Comparison of ENCODE assay signal across 31 cellular contexts in genomic region chr16:1845985-1846384, GRCh38. TPM values are rescaled to one million over a fixed set of nuclear protein-coding genes. Genes with fewer than 3 reads are reported as not detected.
"Had no signal": no experiment of that assay in that cellular context is flagged by ENCODE, and none has a peak within 500 bp of the region (broad histone marks: within the 10 kb centered on the region; RNA-seq: fewer than 3 reads in every experiment).

No MANE protein-coding gene starts in this region.

- H3K4me3 ChIP-seq: adrenal gland, ascending aorta, cardiac muscle cell had no signal

- H3K27ac ChIP-seq: adrenal gland, ascending aorta, cardiac muscle cell, VCaP had no signal

- H3K36me3 ChIP-seq: adrenal gland, ascending aorta, cardiac muscle cell had no signal

- H3K9me3 ChIP-seq: adrenal gland, ascending aorta had no signal

- H3K27me3 ChIP-seq: ascending aorta had no signal

- H3K4me1 ChIP-seq: adrenal gland, ascending aorta had no signal

- ATAC-seq: activated CD8-positive, alpha-beta T cell treated with anti-CD3 and anti-CD28 coated beads for 36 hours; activated naive CD4-positive, alpha-beta T cell treated with anti-CD3 and anti-CD28 coated beads, Interleukin-2, amount 50 U/mL, for 72 hours; activated T-cell treated with anti-CD3 and anti-CD28 coated beads, Interleukin-2, amount 50 U/mL, for 4 hours; activated T-cell treated with anti-CD3 and anti-CD28 coated beads, Interleukin-2, amount 50 U/mL, for 72 hours; activated T-helper 17 cell treated with anti-CD3 and anti-CD28 coated beads, Interleukin-2, amount 50 U/mL, for 72 hours had no signal

- DNase-seq: activated B cell treated with CpG ODN at 0.5 μM for 24 hours; activated CD4-positive, alpha-beta memory T cell treated with anti-CD3 and anti-CD28 coated beads for 36 hours; activated CD4-positive, alpha-beta T cell treated with anti-CD3 and anti-CD28 coated beads for 4 hours; activated CD4-positive, alpha-beta T cell treated with anti-CD3 and anti-CD28 coated beads, Interleukin-2, amount 10 ng/mL, durations not matched to agents 24 days and 14 days; activated CD4-positive, alpha-beta T cell treated with anti-CD3 and anti-CD28 coated beads, Interleukin-2, amount 50 U/mL, for 1 hour; activated CD4-positive, alpha-beta T cell treated with anti-CD3 and anti-CD28 coated beads, Interleukin-2, amount 50 U/mL, for 4 hours; activated CD4-positive, CD25-positive, alpha-beta regulatory T cell treated with anti-CD3 and anti-CD28 coated beads, Interleukin-2, amount 50 U/mL, for 72 hours; activated CD8-positive, alpha-beta memory T cell treated with anti-CD3 and anti-CD28 coated beads, Interleukin-2, amount 50 U/mL, for 4 hours; activated CD8-positive, alpha-beta T cell treated with anti-CD3 and anti-CD28 coated beads for 36 hours; activated effector memory CD4-positive, alpha-beta T cell treated with anti-CD3 and anti-CD28 coated beads, Interleukin-2, amount 50 U/mL, for 16 hours; activated gamma-delta T cell treated with Interleukin-2 at 50 U/mL for 16 hours; activated naive CD4-positive, alpha-beta T cell; activated naive CD4-positive, alpha-beta T cell treated with anti-CD3 and anti-CD28 coated beads for 36 hours; activated naive CD4-positive, alpha-beta T cell treated with anti-CD3 and anti-CD28 coated beads, Interleukin-2, amount 50 U/mL, for 16 hours; activated naive CD8-positive, alpha-beta T cell treated with anti-CD3 and anti-CD28 coated beads for 36 hours; activated T-cell treated with anti-CD3 and anti-CD28 coated beads for 4 hours; activated T-cell treated with anti-CD3 and anti-CD28 coated beads, Interleukin-2, amount 50 U/mL, for 1 hour; activated T-cell treated with anti-CD3 and anti-CD28 coated beads, Interleukin-2, amount 50 U/mL, for 4 hours; activated T-cell treated with anti-CD3 and anti-CD28 coated beads, Interleukin-2, amount 50 U/mL, for 72 hours; adrenal gland; amygdala; anterior cingulate cortex; caudate nucleus; cerebellar nuclear complex; T-helper 2 cell; T-helper 9 cell had no signal

RNA-seq across cellular contexts. Expression of gene MEIOB, which starts 26.0 kb away (rescaled TPM):
- polyA plus RNA-seq: adrenal gland, cardiac muscle cell had no signal
